Comparison of ENCODE assay signal across 26 cellular contexts in the genomic region with DNA sequence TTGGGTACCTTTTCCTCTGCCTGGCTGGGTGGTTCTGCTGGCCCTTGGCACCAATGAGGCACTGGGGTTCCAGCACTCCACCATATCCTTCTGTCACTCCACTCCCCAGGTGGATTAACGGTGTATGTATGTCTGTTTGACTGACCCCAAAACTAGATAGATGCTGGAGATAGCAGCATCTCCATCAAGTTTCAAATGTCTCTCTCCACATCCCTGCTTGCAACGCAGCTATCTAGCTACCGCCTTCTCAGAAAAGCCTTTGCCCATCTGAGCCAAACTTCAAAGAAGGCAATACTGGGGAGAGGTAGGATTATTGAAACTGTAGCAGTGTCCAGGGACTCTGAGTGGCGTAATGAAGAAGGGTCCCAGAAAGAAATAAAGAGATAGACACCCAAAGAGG.
"Had no signal": no experiment of that assay in that cellular context is flagged by ENCODE, and none has a peak within 500 bp of the region (broad histone marks: within the 10 kb centered on the region; RNA-seq: fewer than 3 reads in every experiment).

No MANE protein-coding gene starts in this region.

- H3K9me3 ChIP-seq: body of pancreas, esophagus muscularis mucosa, heart left ventricle, left ventricle myocardium inferior, neutrophil, ovary, sigmoid colon, suprapubic skin, tibial nerve had no signal

- H3K27ac ChIP-seq: body of pancreas, cardiac muscle cell, esophagus muscularis mucosa, foreskin keratinocyte, heart left ventricle, left ventricle myocardium inferior, neutrophil, ovary, sigmoid colon, suprapubic skin, tibial nerve had no signal

- H3K4me3 ChIP-seq: body of pancreas, cardiac muscle cell, esophagus muscularis mucosa, heart left ventricle, left ventricle myocardium inferior, lung, ovary, sigmoid colon, suprapubic skin, tibial nerve had no signal

- DNase-seq: activated CD4-positive, alpha-beta T cell treated with anti-CD3 and anti-CD28 coated beads for 36 hours; activated CD4-positive, CD25-positive, alpha-beta regulatory T cell; activated CD8-positive, alpha-beta memory T cell treated with anti-CD3 and anti-CD28 coated beads, Interleukin-2, amount 10 ng/mL, durations not matched to agents 7 days and 5 days; activated CD8-positive, alpha-beta T cell treated with anti-CD3 and anti-CD28 coated beads, Interleukin-2, amount 10 ng/mL, durations not matched to agents 7 days and 5 days; activated naive CD4-positive, alpha-beta T cell; activated T-cell treated with anti-CD3 and anti-CD28 coated beads, Interleukin-2, amount 50 U/mL, for 48 hours; aorta; body of pancreas; cortex of kidney; foreskin keratinocyte; heart left ventricle; left ventricle myocardium inferior; nephron progenitor cell; ovary; sigmoid colon; small intestine; stimulated activated naive CD4-positive, alpha-beta T cell; T-helper 1 cell had no signal

- ATAC-seq: activated CD8-positive, alpha-beta memory T cell treated with anti-CD3 and anti-CD28 coated beads, Interleukin-2, amount 10 ng/mL, durations not matched to agents 7 days and 5 days; activated CD8-positive, alpha-beta T cell treated with anti-CD3 and anti-CD28 coated beads, Interleukin-2, amount 10 ng/mL, durations not matched to agents 7 days and 5 days; body of pancreas; foreskin keratinocyte; heart left ventricle had no signal

- H3K9me3 Mint-ChIP-seq: activated naive CD4-positive, alpha-beta T cell treated with anti-CD3 and anti-CD28 coated beads, Interleukin-2, amount 50 U/mL, for 72 hours; nephron progenitor cell had no signal

- H3K36me3 ChIP-seq: cardiac muscle cell, esophagus muscularis mucosa, heart left ventricle, left ventricle myocardium inferior, neutrophil, ovary, sigmoid colon, suprapubic skin, tibial nerve had no signal

- H3K27ac Mint-ChIP-seq: activated CD4-positive, alpha-beta T cell treated with anti-CD3 and anti-CD28 coated beads for 36 hours; activated CD8-positive, alpha-beta memory T cell treated with anti-CD3 and anti-CD28 coated beads, Interleukin-2, amount 10 ng/mL, durations not matched to agents 7 days and 5 days; activated CD8-positive, alpha-beta T cell treated with anti-CD3 and anti-CD28 coated beads, Interleukin-2, amount 10 ng/mL, durations not matched to agents 7 days and 5 days; activated naive CD4-positive, alpha-beta T cell treated with anti-CD3 and anti-CD28 coated beads, Interleukin-2, amount 50 U/mL, for 72 hours; nephron progenitor cell; progenitor cell of endocrine pancreas had no signal

- H3K4me1 ChIP-seq: foreskin keratinocyte had no signal

- H3K4me3 Mint-ChIP-seq: activated CD4-positive, alpha-beta T cell treated with anti-CD3 and anti-CD28 coated beads for 36 hours; activated CD8-positive, alpha-beta memory T cell treated with anti-CD3 and anti-CD28 coated beads, Interleukin-2, amount 10 ng/mL, durations not matched to agents 7 days and 5 days; activated CD8-positive, alpha-beta T cell treated with anti-CD3 and anti-CD28 coated beads, Interleukin-2, amount 10 ng/mL, durations not matched to agents 7 days and 5 days; nephron progenitor cell had no signal

- H3K27me3 ChIP-seq: ovary had no signal
